In genomic region chr3:72844436-72844999, GRCh38 we compare ENCODE assay signal across 15 cellular contexts. TPM values are rescaled to one million over a fixed set of nuclear protein-coding genes. Genes with fewer than 3 reads are reported as not detected.
A peak's percentile ranks its signal among the peaks of the same experiment; 100 is the strongest.
DNase-seq lines count a peak whose midpoint lies in the region; ATAC-seq, FAIRE-seq and TF ChIP-seq lines count a peak whose summit lies in the region.
"Had no signal": no experiment of that assay in that cellular context is flagged by ENCODE, and none has a peak within 500 bp of the region (broad histone marks: within the 10 kb centered on the region; RNA-seq: fewer than 3 reads in every experiment).

No MANE protein-coding gene starts in this region.

- no peak for TF ChIP-seq CTCF in D721Med (IDR thresholded peaks at IDR 0.05; ENCODE audit: insufficient read depth, missing control alignments)
- TF ChIP-seq CTCF in glutamatergic neuron (IDR thresholded peaks at IDR 0.05; ENCODE audit: partially characterized antibody, unreplicated experiment), result no peak

- intact Hi-C loops in activated naive CD4-positive, alpha-beta T cell treated with anti-CD3 and anti-CD28 coated beads for 36 hours (cut with micrococcal nuclease), result loop anchor here (1.0 kb wide), 2 partner anchors 23 to 43 kb away; no protein-coding TSS in a partner anchor

- H3K27me3 Mint-ChIP-seq in activated naive CD4-positive, alpha-beta T cell treated with anti-CD3 and anti-CD28 coated beads for 36 hours (ENCODE audit: low read depth), result no peaks in the 10 kb centered on the region
- no peaks in the 10 kb centered on the region for H3K27me3 Mint-ChIP-seq in activated T-helper 17 cell treated with anti-CD3 and anti-CD28 coated beads, Interleukin-2, amount 50 U/mL, for 72 hours
- H3K27me3 Mint-ChIP-seq in glutamatergic neuron (ENCODE audit: unreplicated experiment), result peaks cover 10% of the 10 kb centered on the region
- H3K27me3 Mint-ChIP-seq: naive thymus-derived CD8-positive, alpha-beta T cell had no signal

- no peak overlapping the region for H3K27ac Mint-ChIP-seq in activated naive CD4-positive, alpha-beta T cell treated with anti-CD3 and anti-CD28 coated beads for 36 hours
- H3K27ac Mint-ChIP-seq in activated T-helper 17 cell treated with anti-CD3 and anti-CD28 coated beads, Interleukin-2, amount 50 U/mL, for 72 hours, result peak overlapping the region; percentile 59
- peak overlapping the region; percentile 18 for H3K27ac Mint-ChIP-seq in stimulated activated effector memory CD8-positive, alpha-beta T cell treated with anti-CD3 and anti-CD28 coated beads, Interleukin-12 subunit alpha, Interleukin-12 subunit beta, amount 100 ng/mL, for 72 hours
- H3K27ac Mint-ChIP-seq in glutamatergic neuron (ENCODE audit: unreplicated experiment), result no peak overlapping the region
- H3K27ac Mint-ChIP-seq: naive thymus-derived CD8-positive, alpha-beta T cell had no signal

- no peak overlapping the region for H3K4me3 Mint-ChIP-seq in activated naive CD4-positive, alpha-beta T cell treated with anti-CD3 and anti-CD28 coated beads for 36 hours
- H3K4me3 Mint-ChIP-seq in activated T-helper 17 cell treated with anti-CD3 and anti-CD28 coated beads, Interleukin-2, amount 50 U/mL, for 72 hours, result peak overlapping the region; percentile 6
- H3K4me3 Mint-ChIP-seq in stimulated activated effector memory CD8-positive, alpha-beta T cell treated with anti-CD3 and anti-CD28 coated beads, Interleukin-12 subunit alpha, Interleukin-12 subunit beta, amount 100 ng/mL, for 72 hours, result no peak overlapping the region
- H3K4me3 Mint-ChIP-seq in glutamatergic neuron (ENCODE audit: unreplicated experiment), result no peak overlapping the region
- H3K4me3 Mint-ChIP-seq: naive thymus-derived CD8-positive, alpha-beta T cell had no signal

- H3K4me1 Mint-ChIP-seq in activated naive CD4-positive, alpha-beta T cell treated with anti-CD3 and anti-CD28 coated beads for 36 hours (ENCODE audit: low read depth), result peaks cover 45% of the 10 kb centered on the region
- peaks cover 45% of the 10 kb centered on the region for H3K4me1 Mint-ChIP-seq in activated T-helper 17 cell treated with anti-CD3 and anti-CD28 coated beads, Interleukin-2, amount 50 U/mL, for 72 hours
- peaks cover 52% of the 10 kb centered on the region for H3K4me1 Mint-ChIP-seq in stimulated activated effector memory CD8-positive, alpha-beta T cell treated with anti-CD3 and anti-CD28 coated beads, Interleukin-12 subunit alpha, Interleukin-12 subunit beta, amount 100 ng/mL, for 72 hours
- peaks cover 7% of the 10 kb centered on the region for H3K4me1 Mint-ChIP-seq in glutamatergic neuron (ENCODE audit: low read depth, unreplicated experiment)

- ATAC-seq in activated T-helper 17 cell treated with anti-CD3 and anti-CD28 coated beads, Interleukin-2, amount 50 U/mL, for 72 hours (replicated peaks), result peak; percentile 28
- peak; percentile 49 for ATAC-seq in stimulated activated effector memory CD8-positive, alpha-beta T cell treated with anti-CD3 and anti-CD28 coated beads, Interleukin-12 subunit alpha, Interleukin-12 subunit beta, amount 100 ng/mL, for 72 hours
- ATAC-seq: naive thymus-derived CD8-positive, alpha-beta T cell had no signal

- H3K36me3 Mint-ChIP-seq in activated naive CD4-positive, alpha-beta T cell treated with anti-CD3 and anti-CD28 coated beads for 36 hours (ENCODE audit: low read depth), result peaks cover 24% of the 10 kb centered on the region
- peaks cover 47% of the 10 kb centered on the region for H3K36me3 Mint-ChIP-seq in activated T-helper 17 cell treated with anti-CD3 and anti-CD28 coated beads, Interleukin-2, amount 50 U/mL, for 72 hours (ENCODE audit: low read depth)
- H3K36me3 Mint-ChIP-seq in stimulated activated effector memory CD8-positive, alpha-beta T cell treated with anti-CD3 and anti-CD28 coated beads, Interleukin-12 subunit alpha, Interleukin-12 subunit beta, amount 100 ng/mL, for 72 hours, result peaks cover 67% of the 10 kb centered on the region
- no peaks in the 10 kb centered on the region for H3K36me3 Mint-ChIP-seq in glutamatergic neuron (ENCODE audit: unreplicated experiment)

- CTCF ChIA-PET in activated naive CD4-positive, alpha-beta T cell treated with anti-CD3 and anti-CD28 coated beads for 36 hours (lab: Charles Lee), result no interaction called here

- FAIRE-seq in D721Med (lab: Jason Lieb, UNC), result no peak
- FAIRE-seq: GM18507 had no signal

- H3K9me3 Mint-ChIP-seq in activated naive CD4-positive, alpha-beta T cell treated with anti-CD3 and anti-CD28 coated beads for 36 hours, result no peaks in the 10 kb centered on the region
- H3K9me3 Mint-ChIP-seq in activated T-helper 17 cell treated with anti-CD3 and anti-CD28 coated beads, Interleukin-2, amount 50 U/mL, for 72 hours, result no peaks in the 10 kb centered on the region
- H3K9me3 Mint-ChIP-seq in stimulated activated effector memory CD8-positive, alpha-beta T cell treated with anti-CD3 and anti-CD28 coated beads, Interleukin-12 subunit alpha, Interleukin-12 subunit beta, amount 100 ng/mL, for 72 hours, result no peaks in the 10 kb centered on the region
- no peaks in the 10 kb centered on the region for H3K9me3 Mint-ChIP-seq in glutamatergic neuron (ENCODE audit: unreplicated experiment)
- H3K9me3 Mint-ChIP-seq: naive thymus-derived CD8-positive, alpha-beta T cell had no signal

- peak; percentile 39 for DNase-seq in activated naive CD4-positive, alpha-beta T cell treated with anti-CD3 and anti-CD28 coated beads for 36 hours
- no peak for DNase-seq in activated naive CD4-positive, alpha-beta T cell treated with anti-CD3 and anti-CD28 coated beads, Interleukin-2, amount 50 U/mL, for 16 hours
- DNase-seq in HCEC 1CT (peak; percentile 19), 8988T (no peak), D721Med (ENCODE audit: insufficient read length, low spot score) (no peak), glutamatergic neuron (no peak)
- DNase-seq in stimulated activated effector memory CD8-positive, alpha-beta T cell treated with anti-CD3 and anti-CD28 coated beads, Interleukin-12 subunit alpha, Interleukin-12 subunit beta, amount 100 ng/mL, for 72 hours (ENCODE audit: low spot score in 2 of 2), result no peak
- DNase-seq: DMS79; effector CD4-positive, alpha-beta T cell; kidney glomerular epithelial cell; naive thymus-derived CD8-positive, alpha-beta T cell; Peyer's patch had no signal

RNA-seq across cellular contexts. Expression of gene SHQ1, which starts 3.7 kb away (rescaled TPM):
- total RNA-seq in activated naive CD4-positive, alpha-beta T cell treated with anti-CD3 and anti-CD28 coated beads for 36 hours, result 10 to 100 TPM; 19.9 to 20.5 TPM
- total RNA-seq in activated T-helper 17 cell treated with anti-CD3 and anti-CD28 coated beads, Interleukin-2, amount 50 U/mL, for 72 hours, result 10 to 100 TPM; 23.2 to 38.1 TPM
- total RNA-seq in glutamatergic neuron (ENCODE audit: unreplicated experiment), result 14.4 TPM

RNA-seq across cellular contexts. Expression of gene GXYLT2, which starts 43.3 kb away (rescaled TPM):
- not detected for total RNA-seq in activated naive CD4-positive, alpha-beta T cell treated with anti-CD3 and anti-CD28 coated beads for 36 hours
- total RNA-seq in activated T-helper 17 cell treated with anti-CD3 and anti-CD28 coated beads, Interleukin-2, amount 50 U/mL, for 72 hours, result not detected
- 10.9 TPM for total RNA-seq in glutamatergic neuron (ENCODE audit: unreplicated experiment)
- total RNA-seq: naive thymus-derived CD8-positive, alpha-beta T cell; T-helper 2 cell treated with Interferon-gamma antibody and Interleukin-4, amounts not matched to agents 100 ng/mL and 5 ng/mL, for 36 hours had no signal

Comparison
In these comparisons a context has a peak if more than half of its experiments do, and no peak if none do; other contexts are left out.
1. DNase-seq: peak in activated naive CD4-positive, alpha-beta T cell treated with anti-CD3 and anti-CD28 coated beads for 36 hours (single experiment) and HCEC 1CT (single experiment); none in activated naive CD4-positive, alpha-beta T cell treated with anti-CD3 and anti-CD28 coated beads, Interleukin-2, amount 50 U/mL, for 16 hours (single experiment), stimulated activated effector memory CD8-positive, alpha-beta T cell treated with anti-CD3 and anti-CD28 coated beads, Interleukin-12 subunit alpha, Interleukin-12 subunit beta, amount 100 ng/mL, for 72 hours (0 of 2), 8988T (single experiment), D721Med (single experiment) and glutamatergic neuron (single experiment).
2. H3K27ac Mint-ChIP-seq: peak in activated T-helper 17 cell treated with anti-CD3 and anti-CD28 coated beads, Interleukin-2, amount 50 U/mL, for 72 hours (single experiment) and stimulated activated effector memory CD8-positive, alpha-beta T cell treated with anti-CD3 and anti-CD28 coated beads, Interleukin-12 subunit alpha, Interleukin-12 subunit beta, amount 100 ng/mL, for 72 hours (single experiment); none in activated naive CD4-positive, alpha-beta T cell treated with anti-CD3 and anti-CD28 coated beads for 36 hours (single experiment) and glutamatergic neuron (single experiment).
3. RNA of gene GXYLT2, which starts 43.3 kb away (total RNA-seq): 10.9 TPM in glutamatergic neuron (single experiment); not detected in activated naive CD4-positive, alpha-beta T cell treated with anti-CD3 and anti-CD28 coated beads for 36 hours and not detected in activated T-helper 17 cell treated with anti-CD3 and anti-CD28 coated beads, Interleukin-2, amount 50 U/mL, for 72 hours; every median in the first group is over 10 times any median in the second.